In the genomic region with DNA sequence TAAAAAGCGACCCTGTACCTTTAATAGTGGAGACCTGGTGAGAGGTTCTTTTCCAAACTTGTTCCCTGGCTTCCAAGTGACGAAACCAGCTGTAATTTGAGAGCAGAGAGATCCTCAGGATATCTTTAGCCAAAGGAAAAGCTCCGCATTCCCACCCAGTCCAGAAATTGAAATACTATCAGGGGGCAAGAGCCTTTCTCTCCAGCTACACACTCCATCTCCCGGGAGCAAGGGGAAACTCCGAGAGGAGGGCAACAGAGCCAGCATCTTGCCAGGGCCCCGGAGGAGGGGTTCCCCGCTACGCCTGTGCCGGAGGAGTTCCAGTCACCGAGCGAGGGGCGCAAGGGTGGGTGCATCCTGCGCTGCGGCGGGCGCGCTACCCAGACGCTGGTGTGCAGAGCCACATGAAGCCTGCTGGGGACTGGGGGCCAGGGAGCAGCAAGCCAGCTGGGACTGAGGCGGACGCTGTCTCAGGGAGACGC, we compare ENCODE assay signal across 11 cellular contexts. TPM values are rescaled to one million over a fixed set of nuclear protein-coding genes. Genes with fewer than 3 reads are reported as not detected.
A peak's percentile ranks its signal among the peaks of the same experiment; 100 is the strongest.
DNase-seq lines count a peak whose midpoint lies in the region; ATAC-seq and TF ChIP-seq lines count a peak whose summit lies in the region.
"Had no signal": no experiment of that assay in that cellular context is flagged by ENCODE, and none has a peak within 500 bp of the region (broad histone marks: within the 10 kb centered on the region; RNA-seq: fewer than 3 reads in every experiment).

Gene FIBIN (plus strand): TSS at position 148 of the 482 bp plus-strand sequence. CDS start 415 bp downstream, outside the sequence.

- peaks cover 28% of the 10 kb centered on the region for H3K4me1 Mint-ChIP-seq in brain
- H3K4me1 Mint-ChIP-seq: naive B cell had no signal

- peak; percentile 26 for DNase-seq in ELR (ENCODE audit: low read depth)
- peak in 31 of 51 donors; percentile 8 to 50 (median 27) for DNase-seq in hypothalamus (lab: John Stamatoyannopoulos, UW)
- DNase-seq in retina, result peak; percentile 74
- DNase-seq in KG1 (lab: John Stamatoyannopoulos, UW), result no peak
- no peak for DNase-seq in stimulated activated naive CD4-positive, alpha-beta T cell (lab: John Stamatoyannopoulos, UW)
- DNase-seq: activated CD4-positive, alpha-beta T cell treated with anti-CD3 and anti-CD28 coated beads for 4 hours; naive B cell had no signal

- H3K4me3 Mint-ChIP-seq in brain, result peak within 1 kb of the TSS; percentile 68 to 91 (median 74)
- H3K4me3 Mint-ChIP-seq: naive B cell had no signal

- peaks cover 3% of the 10 kb centered on the region for H3K27me3 Mint-ChIP-seq in brain

- no peaks in the 10 kb centered on the region for H3K9me3 Mint-ChIP-seq in brain

- no peaks in the 10 kb centered on the region for H3K36me3 Mint-ChIP-seq in brain
- H3K36me3 Mint-ChIP-seq: naive B cell had no signal

- no peak for TF ChIP-seq CTCF in brain (conservative IDR thresholded peaks at IDR 0.05)

- peak within 1 kb of the TSS in 4 of 5 experiments; percentile 78 to 93 (median 86) for H3K27ac Mint-ChIP-seq in brain
- H3K27ac Mint-ChIP-seq: naive B cell had no signal

- no peak for ATAC-seq in GM21367 (IDR thresholded peaks at IDR 0.05; ENCODE audit: unreplicated experiment)
- no peak for ATAC-seq in GM19351 (IDR thresholded peaks at IDR 0.05; ENCODE audit: unreplicated experiment)
- ATAC-seq: K562 had no signal

RNA-seq across cellular contexts. Expression of gene FIBIN, which starts in this region (rescaled TPM):
- 6.6 TPM for polyA plus RNA-seq in brain (ENCODE audit: insufficient read depth, low read depth, low replicate concordance)
- polyA plus RNA-seq: K562 had no signal

Comparison
In these comparisons a context has a peak if more than half of its experiments do, and no peak if none do; other contexts are left out.
1. DNase-seq: peak in ELR (single experiment), hypothalamus (31 of 51) and retina (single experiment); none in KG1 (single experiment) and stimulated activated naive CD4-positive, alpha-beta T cell (0 of 6).